In genomic region chr5:10988637-10989036, GRCh38 we compare ENCODE assay signal across 2 cellular contexts.
TF ChIP-seq lines count a peak whose summit lies in the region.

No MANE protein-coding gene starts in this region.

TF ChIP-seq in WTC11, 78 proteins besides CTCF, POLR2A, EP300 and RAD21 (continued from another document):
- TF ChIP-seq MLX (CRISPR knock-in tag; IDR thresholded peaks at IDR 0.05) = no peak
- no peak for TF ChIP-seq ZNF219 (CRISPR knock-in tag; IDR thresholded peaks at IDR 0.05; ENCODE audit: borderline replicate concordance)
- no peak for TF ChIP-seq IRF2 (CRISPR knock-in tag; IDR thresholded peaks at IDR 0.05; ENCODE audit: borderline replicate concordance, low read depth)
- TF ChIP-seq FOXP1 (CRISPR knock-in tag; IDR thresholded peaks at IDR 0.05; ENCODE audit: borderline replicate concordance) = no peak
- TF ChIP-seq ATF1 (CRISPR knock-in tag; IDR thresholded peaks at IDR 0.05) = no peak
- no peak for TF ChIP-seq ETV6 (CRISPR knock-in tag; IDR thresholded peaks at IDR 0.05)
- no peak for TF ChIP-seq SP1 (CRISPR knock-in tag; conservative IDR thresholded peaks at IDR 0.05)
- TF ChIP-seq ATF3 (CRISPR knock-in tag; conservative IDR thresholded peaks at IDR 0.05) = no peak

TF ChIP-seq in HepG2, 621 proteins besides CTCF, POLR2A, EP300 and RAD21 (continued from another document):
- TF ChIP-seq DMTF1 (CRISPR knock-in tag; IDR thresholded peaks at IDR 0.05) = no peak
- TF ChIP-seq ZBTB4 (CRISPR knock-in tag; IDR thresholded peaks at IDR 0.05; ENCODE audit: borderline replicate concordance) = no peak
- no peak for TF ChIP-seq ETS1 (CRISPR knock-in tag; IDR thresholded peaks at IDR 0.05)
- TF ChIP-seq HNRNPLL (IDR thresholded peaks at IDR 0.05; ENCODE audit: low read depth, low read length, poor library complexity, severe bottlenecking) = no peak
